1 cellular context compared by ENCODE assay signal in genomic region chr16:88131966-88132365, GRCh38.
TF ChIP-seq lines count a peak whose summit lies in the region.

No MANE protein-coding gene starts in this region.

TF ChIP-seq in HepG2, 621 proteins besides CTCF, POLR2A, EP300 and RAD21 (continued from another document):
- TF ChIP-seq, protein P1, sequence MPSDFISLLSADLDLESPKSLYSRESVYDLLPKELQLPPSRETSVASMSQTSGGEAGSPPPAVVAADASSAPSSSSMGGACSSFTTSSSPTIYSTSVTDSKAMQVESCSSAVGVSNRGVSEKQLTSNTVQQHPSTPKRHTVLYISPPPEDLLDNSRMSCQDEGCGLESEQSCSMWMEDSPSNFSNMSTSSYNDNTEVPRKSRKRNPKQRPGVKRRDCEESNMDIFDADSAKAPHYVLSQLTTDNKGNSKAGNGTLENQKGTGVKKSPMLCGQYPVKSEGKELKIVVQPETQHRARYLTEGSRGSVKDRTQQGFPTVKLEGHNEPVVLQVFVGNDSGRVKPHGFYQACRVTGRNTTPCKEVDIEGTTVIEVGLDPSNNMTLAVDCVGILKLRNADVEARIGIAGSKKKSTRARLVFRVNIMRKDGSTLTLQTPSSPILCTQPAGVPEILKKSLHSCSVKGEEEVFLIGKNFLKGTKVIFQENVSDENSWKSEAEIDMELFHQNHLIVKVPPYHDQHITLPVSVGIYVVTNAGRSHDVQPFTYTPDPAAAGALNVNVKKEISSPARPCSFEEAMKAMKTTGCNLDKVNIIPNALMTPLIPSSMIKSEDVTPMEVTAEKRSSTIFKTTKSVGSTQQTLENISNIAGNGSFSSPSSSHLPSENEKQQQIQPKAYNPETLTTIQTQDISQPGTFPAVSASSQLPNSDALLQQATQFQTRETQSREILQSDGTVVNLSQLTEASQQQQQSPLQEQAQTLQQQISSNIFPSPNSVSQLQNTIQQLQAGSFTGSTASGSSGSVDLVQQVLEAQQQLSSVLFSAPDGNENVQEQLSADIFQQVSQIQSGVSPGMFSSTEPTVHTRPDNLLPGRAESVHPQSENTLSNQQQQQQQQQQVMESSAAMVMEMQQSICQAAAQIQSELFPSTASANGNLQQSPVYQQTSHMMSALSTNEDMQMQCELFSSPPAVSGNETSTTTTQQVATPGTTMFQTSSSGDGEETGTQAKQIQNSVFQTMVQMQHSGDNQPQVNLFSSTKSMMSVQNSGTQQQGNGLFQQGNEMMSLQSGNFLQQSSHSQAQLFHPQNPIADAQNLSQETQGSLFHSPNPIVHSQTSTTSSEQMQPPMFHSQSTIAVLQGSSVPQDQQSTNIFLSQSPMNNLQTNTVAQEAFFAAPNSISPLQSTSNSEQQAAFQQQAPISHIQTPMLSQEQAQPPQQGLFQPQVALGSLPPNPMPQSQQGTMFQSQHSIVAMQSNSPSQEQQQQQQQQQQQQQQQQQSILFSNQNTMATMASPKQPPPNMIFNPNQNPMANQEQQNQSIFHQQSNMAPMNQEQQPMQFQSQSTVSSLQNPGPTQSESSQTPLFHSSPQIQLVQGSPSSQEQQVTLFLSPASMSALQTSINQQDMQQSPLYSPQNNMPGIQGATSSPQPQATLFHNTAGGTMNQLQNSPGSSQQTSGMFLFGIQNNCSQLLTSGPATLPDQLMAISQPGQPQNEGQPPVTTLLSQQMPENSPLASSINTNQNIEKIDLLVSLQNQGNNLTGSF (CRISPR knock-in tag; IDR thresholded peaks at IDR 0.05): no peak
- TF ChIP-seq FOXA3 (CRISPR knock-in tag; IDR thresholded peaks at IDR 0.05) (no peak), RAD51 (IDR thresholded peaks at IDR 0.05; ENCODE audit: borderline replicate concordance) (no peak), PLRG1 (conservative IDR thresholded peaks at IDR 0.05) (no peak), MAX (IDR thresholded peaks at IDR 0.05) (no peak), KDM3A (CRISPR knock-in tag; IDR thresholded peaks at IDR 0.05; ENCODE audit: low read depth) (no peak)
